In genomic region chr5:178153530-178154340, GRCh38 we compare ENCODE assay signal across 1 cellular context.
A peak's percentile ranks its signal among the peaks of the same experiment; 100 is the strongest.
TF ChIP-seq lines count a peak whose summit lies in the region.

Gene NHP2 (minus strand): TSS chr5:178153885. CDS start chr5:178153817, 68 bp downstream.

TF ChIP-seq in HEK293, 187 proteins besides CTCF, POLR2A, EP300 and RAD21 (continued from another document and continues in another):
- TF ChIP-seq ZNF624 (tag by site-specific recombination; IDR thresholded peaks at IDR 0.05): no peak
- TF ChIP-seq ZNF341 (tag by site-specific recombination; IDR thresholded peaks at IDR 0.05; ENCODE audit: low read depth): no peak
- no peak for TF ChIP-seq ZNF280D (tag by site-specific recombination; IDR thresholded peaks at IDR 0.05)
- no peak for TF ChIP-seq ZNF639 (tag by site-specific recombination; IDR thresholded peaks at IDR 0.05)
- TF ChIP-seq ZNF610 (tag by site-specific recombination; IDR thresholded peaks at IDR 0.05; ENCODE audit: borderline replicate concordance): no peak
- no peak for TF ChIP-seq ZNF132 (tag by site-specific recombination; IDR thresholded peaks at IDR 0.05; ENCODE audit: borderline replicate concordance)
- no peak for TF ChIP-seq ZSCAN18 (tag by site-specific recombination; IDR thresholded peaks at IDR 0.05)
- TF ChIP-seq ZSCAN23 (tag by site-specific recombination; IDR thresholded peaks at IDR 0.05): no peak
- no peak for TF ChIP-seq ZNF48 (tag by site-specific recombination; IDR thresholded peaks at IDR 0.05)
- no peak for TF ChIP-seq ZNF768 (tag by site-specific recombination; IDR thresholded peaks at IDR 0.05)
- peak; percentile 85 for TF ChIP-seq EGR2 (tag by site-specific recombination; IDR thresholded peaks at IDR 0.05; ENCODE audit: low read depth)
- no peak for TF ChIP-seq ZNF571 (tag by site-specific recombination; IDR thresholded peaks at IDR 0.05)
- TF ChIP-seq ZNF645 (tag by site-specific recombination; IDR thresholded peaks at IDR 0.05): no peak
- no peak for TF ChIP-seq ZNF311 (tag by site-specific recombination; IDR thresholded peaks at IDR 0.05; ENCODE audit: borderline replicate concordance)
- no peak for TF ChIP-seq ZNF600 (tag by site-specific recombination; IDR thresholded peaks at IDR 0.05)
- peak; percentile 85 for TF ChIP-seq GLIS2 (tag by site-specific recombination; IDR thresholded peaks at IDR 0.05)
- TF ChIP-seq ZNF2 (tag by site-specific recombination; IDR thresholded peaks at IDR 0.05): 0 out of 2 replicates have a peak, but pooled peaks have one; percentile 37
- TF ChIP-seq ZIC2 (tag by site-specific recombination; IDR thresholded peaks at IDR 0.05): no peak; the same call in 1 of the 2 replicates
- TF ChIP-seq ZNF239 (tag by site-specific recombination; IDR thresholded peaks at IDR 0.05): no peak
- TF ChIP-seq ZNF350 (tag by site-specific recombination; IDR thresholded peaks at IDR 0.05): no peak
- TF ChIP-seq ZNF501 (tag by site-specific recombination; IDR thresholded peaks at IDR 0.05): no peak; the same call in none of the 2 replicates
- no peak for TF ChIP-seq PRDM2 (tag by site-specific recombination; IDR thresholded peaks at IDR 0.05; ENCODE audit: borderline replicate concordance)
- TF ChIP-seq GLI2 (tag by site-specific recombination; IDR thresholded peaks at IDR 0.05; ENCODE audit: borderline replicate concordance, low read depth): no peak
- 0 out of 2 replicates have a peak, but pooled peaks have one; percentile 25 for TF ChIP-seq REPIN1 (tag by site-specific recombination; IDR thresholded peaks at IDR 0.05; ENCODE audit: low read depth)
- no peak for TF ChIP-seq ZSCAN5A (tag by site-specific recombination; IDR thresholded peaks at IDR 0.05)
- TF ChIP-seq KLF10 (tag by site-specific recombination; IDR thresholded peaks at IDR 0.05): peak; percentile 70
- no peak for TF ChIP-seq YY1 (tag by site-specific recombination; IDR thresholded peaks at IDR 0.05)
- TF ChIP-seq ZBTB7A (tag by site-specific recombination; IDR thresholded peaks at IDR 0.05; ENCODE audit: low read depth): no peak
- peak; percentile 59; the same call in 1 of the 2 replicates for TF ChIP-seq GLIS1 (tag by site-specific recombination; IDR thresholded peaks at IDR 0.05)
- no peak for TF ChIP-seq ZNF37A (tag by site-specific recombination; IDR thresholded peaks at IDR 0.05)
- no peak for TF ChIP-seq ZNF707 (tag by site-specific recombination; IDR thresholded peaks at IDR 0.05)
- TF ChIP-seq ZBTB20 (tag by site-specific recombination; IDR thresholded peaks at IDR 0.05): 0 out of 2 replicates have a peak, but pooled peaks have one; percentile 20
- no peak for TF ChIP-seq ZNF292 (tag by site-specific recombination; IDR thresholded peaks at IDR 0.05; ENCODE audit: borderline replicate concordance, low read depth)
- TF ChIP-seq ZBTB1 (tag by site-specific recombination; IDR thresholded peaks at IDR 0.05): no peak
- no peak for TF ChIP-seq ZNF791 (tag by site-specific recombination; IDR thresholded peaks at IDR 0.05)
- TF ChIP-seq ZNF214 (tag by site-specific recombination; IDR thresholded peaks at IDR 0.05; ENCODE audit: borderline replicate concordance): no peak
- 0 out of 2 replicates have a peak, but pooled peaks have one; percentile 47 for TF ChIP-seq ZBTB8A (tag by site-specific recombination; IDR thresholded peaks at IDR 0.05)
- no peak for TF ChIP-seq ZFP3 (tag by site-specific recombination; IDR thresholded peaks at IDR 0.05; ENCODE audit: low read depth)
- no peak for TF ChIP-seq TSHZ1 (tag by site-specific recombination; IDR thresholded peaks at IDR 0.05; ENCODE audit: borderline replicate concordance)
- TF ChIP-seq ZNF621 (tag by site-specific recombination; IDR thresholded peaks at IDR 0.05): no peak
- TF ChIP-seq ZNF23 (tag by site-specific recombination; IDR thresholded peaks at IDR 0.05; ENCODE audit: borderline replicate concordance): no peak
- TF ChIP-seq ZNF266 (tag by site-specific recombination; IDR thresholded peaks at IDR 0.05; ENCODE audit: low read depth): no peak
- no peak for TF ChIP-seq ZBTB49 (tag by site-specific recombination; IDR thresholded peaks at IDR 0.05; ENCODE audit: low read depth)
